In the genomic region with DNA sequence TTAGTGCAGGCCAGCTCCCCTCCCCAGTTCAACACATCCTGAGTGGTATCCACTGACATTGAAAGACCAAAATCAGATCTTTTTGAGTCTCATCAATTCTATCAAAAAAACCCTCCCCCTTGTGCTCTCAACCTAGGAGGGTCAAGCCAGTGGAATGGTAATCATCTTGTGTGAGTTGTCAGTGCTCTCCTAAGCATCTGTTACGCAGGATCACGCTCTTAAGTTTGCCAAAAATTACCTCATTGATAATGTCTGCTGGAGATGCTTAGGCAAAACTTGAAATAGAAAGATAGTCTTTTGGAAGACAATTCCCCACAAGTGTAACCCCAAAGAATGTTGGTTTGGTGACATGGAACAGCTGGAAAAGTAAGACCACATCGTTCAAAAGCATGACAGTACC, we compare ENCODE assay signal across 14 cellular contexts.
DNase-seq lines count a peak whose midpoint lies in the region; ATAC-seq and TF ChIP-seq lines count a peak whose summit lies in the region.
"Had no signal": no experiment of that assay in that cellular context is flagged by ENCODE, and none has a peak within 500 bp of the region (broad histone marks: within the 10 kb centered on the region; RNA-seq: fewer than 3 reads in every experiment).

No MANE protein-coding gene starts in this region.

- H3K4me3 Mint-ChIP-seq in CD4-positive, alpha-beta T cell = peak overlapping the region; percentile 63
- H3K4me3 Mint-ChIP-seq in activated naive CD8-positive, alpha-beta T cell treated with anti-CD3 and anti-CD28 coated beads, Interleukin-2, amount 10 ng/mL, durations not matched to agents 7 days and 5 days = peak overlapping the region; percentile 57

- no peaks in the 10 kb centered on the region for H3K36me3 Mint-ChIP-seq in CD4-positive, alpha-beta T cell (ENCODE audit: low read depth)
- H3K36me3 Mint-ChIP-seq in activated naive CD8-positive, alpha-beta T cell treated with anti-CD3 and anti-CD28 coated beads, Interleukin-2, amount 10 ng/mL, durations not matched to agents 7 days and 5 days = peaks cover 36% of the 10 kb centered on the region

- no peak overlapping the region for H4K91ac ChIP-seq in mesenchymal stem cell (ENCODE audit: low read length)

- WGBS in GM23248 (ENCODE audit: low coverage in 1 of 2, low lambda C conversion rate in 2 of 2, missing lambda C conversion rate in 2 of 2), 2 experiments = 40 to 48% methylated on average over 3 of the region's 3 CpGs
- 94% methylated on average over 3 of the region's 3 CpGs for WGBS in mesenchymal stem cell

- no peaks in the 10 kb centered on the region for H3K9me2 ChIP-seq in GM23248 (ENCODE audit: insufficient read depth)
- H3K9me2 ChIP-seq: SK-N-SH had no signal

- no peak overlapping the region for H3K23ac ChIP-seq in mesenchymal stem cell (ENCODE audit: low read length in 2 of 2)

- intact Hi-C loops in CD4-positive, alpha-beta T cell (cut with DNase I, micrococcal nuclease) = loop anchor here (5.0 to 10.0 kb wide), 3 partner anchors 99 to 1016 kb away; no protein-coding TSS in a partner anchor

- H3K4me1 Mint-ChIP-seq in CD4-positive, alpha-beta T cell (ENCODE audit: low read depth) = peaks cover 32% of the 10 kb centered on the region
- H3K4me1 Mint-ChIP-seq in activated naive CD8-positive, alpha-beta T cell treated with anti-CD3 and anti-CD28 coated beads, Interleukin-2, amount 10 ng/mL, durations not matched to agents 7 days and 5 days = peaks cover 50% of the 10 kb centered on the region

- H3K14ac ChIP-seq in mesenchymal stem cell (ENCODE audit: low read length in 2 of 2) = no peak overlapping the region

- in situ Hi-C loops in GM23248 (cut with MboI) = no loop called here

- no peaks in the 10 kb centered on the region for H3K9me3 Mint-ChIP-seq in CD4-positive, alpha-beta T cell
- peaks cover 8% of the 10 kb centered on the region for H3K9me3 Mint-ChIP-seq in activated naive CD8-positive, alpha-beta T cell treated with anti-CD3 and anti-CD28 coated beads, Interleukin-2, amount 10 ng/mL, durations not matched to agents 7 days and 5 days

- no peaks in the 10 kb centered on the region for H3K9me3 ChIP-seq in CD4-positive, alpha-beta T cell (ENCODE audit: control insufficient read depth, low read length)
- H3K9me3 ChIP-seq in GM23248 (ENCODE audit: low read depth) (no peaks in the 10 kb centered on the region), mesenchymal stem cell (ENCODE audit: control insufficient read depth, low read length) (no peaks in the 10 kb centered on the region)
- H3K9me3 ChIP-seq: left lung, SK-N-SH had no signal

- H3K27ac ChIP-seq in CD4-positive, alpha-beta T cell (ENCODE audit: low read depth, low read length) = no peak overlapping the region
- no peak overlapping the region for H3K27ac ChIP-seq in GM23248
- no peak overlapping the region for H3K27ac ChIP-seq in mesenchymal stem cell (ENCODE audit: low read length, poor library complexity, severe bottlenecking)
- H3K27ac ChIP-seq: left lung had no signal

- no peak for TF ChIP-seq CTCF in CD4-positive, alpha-beta T cell (IDR thresholded peaks at IDR 0.05)

- H3K4me1 ChIP-seq in GM23248 (ENCODE audit: insufficient read depth) = peaks cover 17% of the 10 kb centered on the region
- no peaks in the 10 kb centered on the region for H3K4me1 ChIP-seq in mesenchymal stem cell (ENCODE audit: control insufficient read depth, insufficient read depth, low read depth, low read length)
- H3K4me1 ChIP-seq: left lung had no signal

- DNase-seq in CD4-positive, alpha-beta T cell = no peak
- peak; percentile 21 for DNase-seq in GM23248
- DNase-seq in activated naive CD8-positive, alpha-beta T cell treated with anti-CD3 and anti-CD28 coated beads, Interleukin-2, amount 10 ng/mL, durations not matched to agents 7 days and 5 days = no peak
- no peak for DNase-seq in mesenchymal stem cell
- no peak for DNase-seq in NCI-H82 treated with DMSO at 0.1 percent for 48 hours (lab: John Stamatoyannopoulos, UW; ENCODE audit: unreplicated experiment)
- DNase-seq: central memory CD4-positive, alpha-beta T cell; DMS53; left lung; NCI-H1436 treated with DMSO at 0.1 percent for 48 hours; NCI-H345; SK-N-SH had no signal

- H3F3A ChIP-seq in GM23248 (ENCODE audit: insufficient read depth) = peaks cover 10% of the 10 kb centered on the region; the same call in 1 of the 2 replicates

- H3K4me2 ChIP-seq in GM23248 (ENCODE audit: unreplicated experiment) = no peak overlapping the region
- H3K4me2 ChIP-seq in mesenchymal stem cell (ENCODE audit: low read length, poor library complexity, severe bottlenecking) = no peak overlapping the region
- H3K4me2 ChIP-seq: SK-N-SH had no signal

- H3K27me3 Mint-ChIP-seq in CD4-positive, alpha-beta T cell = no peaks in the 10 kb centered on the region
- no peaks in the 10 kb centered on the region for H3K27me3 Mint-ChIP-seq in activated naive CD8-positive, alpha-beta T cell treated with anti-CD3 and anti-CD28 coated beads, Interleukin-2, amount 10 ng/mL, durations not matched to agents 7 days and 5 days

- H3K4ac ChIP-seq in mesenchymal stem cell (ENCODE audit: low read depth in 1 of 2, low read length in 2 of 2) = no peak overlapping the region

- CTCF ChIA-PET in CD4-positive, alpha-beta T cell (lab: Charles Lee) = interaction anchor here (1.8 kb wide), 1 partner anchor 103 kb away, joined by 4 read pairs; no protein-coding TSS in a partner anchor

- H3K18ac ChIP-seq in mesenchymal stem cell (ENCODE audit: low read depth in 1 of 2, low read length in 2 of 2) = no peak overlapping the region

- H2BK5ac ChIP-seq in mesenchymal stem cell (ENCODE audit: low read depth, low read length, poor library complexity, severe bottlenecking) = no peak overlapping the region

- POLR2A ChIA-PET in CD4-positive, alpha-beta T cell (lab: Charles Lee) = interaction anchor here (1.0 to 2.3 kb wide), 5 partner anchors 16 to 103 kb away, joined by 3 to 11 read pairs (median 3); no protein-coding TSS in a partner anchor
- POLR2A ChIA-PET in activated naive CD8-positive, alpha-beta T cell treated with anti-CD3 and anti-CD28 coated beads, Interleukin-2, amount 10 ng/mL, durations not matched to agents 7 days and 5 days (lab: Charles Lee) = interaction anchor here (0.7 to 3.1 kb wide), 7 partner anchors 55 to 243 kb away, joined by 3 to 32 read pairs (median 4); no protein-coding TSS in a partner anchor

- peak overlapping the region; percentile 69 for H3K27ac Mint-ChIP-seq in CD4-positive, alpha-beta T cell
- peak overlapping the region; percentile 95 for H3K27ac Mint-ChIP-seq in activated naive CD8-positive, alpha-beta T cell treated with anti-CD3 and anti-CD28 coated beads, Interleukin-2, amount 10 ng/mL, durations not matched to agents 7 days and 5 days

- no peak overlapping the region for H4K8ac ChIP-seq in mesenchymal stem cell (ENCODE audit: low read length)

- H2BK12ac ChIP-seq in mesenchymal stem cell (ENCODE audit: low read length in 2 of 2) = no peak overlapping the region

- H3K36me3 ChIP-seq in GM23248 (ENCODE audit: low read depth) = no peaks in the 10 kb centered on the region
- H3K36me3 ChIP-seq in mesenchymal stem cell (ENCODE audit: control insufficient read depth in 1 of 2, insufficient read depth in 2 of 2, low read depth in 1 of 2, low read length in 2 of 2) = no peaks in the 10 kb centered on the region
- H3K36me3 ChIP-seq: left lung had no signal

- no peaks in the 10 kb centered on the region for H3K27me3 ChIP-seq in CD4-positive, alpha-beta T cell (ENCODE audit: control insufficient read depth, insufficient read depth, low read length)
- H3K27me3 ChIP-seq in GM23248 (replicated peaks; ENCODE audit: insufficient read depth) (no peaks in the 10 kb centered on the region), mesenchymal stem cell (ENCODE audit: control insufficient read depth in 1 of 2, insufficient read depth in 1 of 2, low read length in 2 of 2) (no peaks in the 10 kb centered on the region)
- H3K27me3 ChIP-seq: left lung had no signal

- H3K9ac ChIP-seq in GM23248 (no peak overlapping the region), mesenchymal stem cell (ENCODE audit: low read length) (peak overlapping the region; percentile 40)
- H3K9ac ChIP-seq: SK-N-SH had no signal

- no peak overlapping the region for H2BK120ac ChIP-seq in mesenchymal stem cell (ENCODE audit: low read depth, low read length)

- H4K20me1 ChIP-seq in GM23248 (ENCODE audit: insufficient read depth) = no peaks in the 10 kb centered on the region

- no peaks in the 10 kb centered on the region for H3K79me2 ChIP-seq in GM23248 (ENCODE audit: insufficient read depth)

- H2AFZ ChIP-seq in GM23248 (peak overlapping the region; percentile 81), mesenchymal stem cell (ENCODE audit: low read depth, low read length) (no peak overlapping the region)

- H3K4me3 ChIP-seq in GM23248 (no peak overlapping the region), mesenchymal stem cell (ENCODE audit: insufficient read depth in 1 of 2, low read depth in 1 of 2, low read length in 2 of 2) (no peak overlapping the region)
- H3K4me3 ChIP-seq: K562, left lung had no signal

- H3K79me1 ChIP-seq in mesenchymal stem cell (replicated peaks; ENCODE audit: low read length, poor library complexity, severe bottlenecking) = no peaks in the 10 kb centered on the region

- no peak for ATAC-seq in CD4-positive, alpha-beta T cell (ENCODE audit: poor library complexity)
- ATAC-seq in activated naive CD8-positive, alpha-beta T cell treated with anti-CD3 and anti-CD28 coated beads, Interleukin-2, amount 10 ng/mL, durations not matched to agents 7 days and 5 days (ENCODE audit: low read depth) = no peak
- ATAC-seq in HG02938 (IDR thresholded peaks at IDR 0.05; ENCODE audit: unreplicated experiment) (no peak), GM21786 (IDR thresholded peaks at IDR 0.05; ENCODE audit: unreplicated experiment) (no peak)
- ATAC-seq: left lung had no signal

- H2AK5ac ChIP-seq in mesenchymal stem cell (ENCODE audit: low read length, severe bottlenecking) = no peak overlapping the region

- no peak overlapping the region for H2BK15ac ChIP-seq in mesenchymal stem cell (ENCODE audit: low read depth, poor library complexity, severe bottlenecking)
